Comparison of ENCODE assay signal across 8 cellular contexts in the genomic region with DNA sequence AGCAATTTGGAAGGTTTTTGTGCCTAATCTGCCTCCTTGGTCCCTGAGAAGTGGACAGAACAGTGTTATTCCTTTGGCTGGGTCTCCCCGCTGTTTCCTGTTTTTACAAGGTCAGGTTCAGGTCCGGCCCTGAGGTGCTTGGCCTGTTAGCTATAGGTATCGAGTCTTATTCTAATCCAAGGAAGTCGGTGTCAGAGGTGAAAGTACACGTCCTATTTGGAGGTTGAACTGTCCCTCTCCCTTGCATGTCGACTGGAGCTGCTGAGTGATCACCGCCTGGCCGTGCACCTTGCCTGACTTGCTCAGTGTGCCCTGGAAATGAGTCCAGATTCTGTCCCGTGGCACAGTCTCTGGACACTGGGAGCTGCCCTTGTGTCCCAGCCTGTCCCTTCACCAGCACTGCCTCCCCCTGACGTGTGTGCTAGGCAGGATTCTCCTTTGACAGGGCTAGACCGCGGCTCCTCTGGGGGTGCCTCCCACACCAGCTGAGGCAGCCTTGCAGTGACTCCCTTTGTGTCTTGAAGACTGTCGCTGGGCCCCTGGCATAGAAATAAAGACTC.
DNase-seq lines count a peak whose midpoint lies in the region; ATAC-seq and TF ChIP-seq lines count a peak whose summit lies in the region.

No MANE protein-coding gene starts in this region.

- H3K9me3 ChIP-seq in T-helper 17 cell (ENCODE audit: control insufficient read depth, low read length, poor library complexity, severe bottlenecking): no peaks in the 10 kb centered on the region
- H3K9me3 ChIP-seq in heart right ventricle: no peaks in the 10 kb centered on the region

- H3K4me3 Mint-ChIP-seq in T-helper 17 cell (peak overlapping the region; percentile 77), progenitor cell of endocrine pancreas (ENCODE audit: low read depth) (peak overlapping the region; percentile 27)

- H3K27ac Mint-ChIP-seq in T-helper 17 cell: peak overlapping the region; percentile 94
- peak overlapping the region; percentile 94 for H3K27ac Mint-ChIP-seq in progenitor cell of endocrine pancreas

- H3K27ac ChIP-seq in heart right ventricle: peak overlapping the region; percentile 46 to 93 (median 82)

- H3K36me3 ChIP-seq in heart right ventricle: peaks cover 0 to 46% (median 0%) of the 10 kb centered on the region in 9 donors

- peak; percentile 75 for DNase-seq in DMS53 (lab: John Stamatoyannopoulos, UW)
- DNase-seq in T-helper 17 cell: no peak
- DNase-seq in heart right ventricle: peak; percentile 56 to 71
- no peak for DNase-seq in progenitor cell of endocrine pancreas (ENCODE audit: low spot score, unreplicated experiment)
- DNase-seq in stimulated activated CD4-positive, alpha-beta T cell treated with anti-CD3 and anti-CD28 coated beads, Interleukin-2, amount 100 ng/mL, for 24 hours: no peak
- no peak for DNase-seq in hippocampal formation (lab: John Stamatoyannopoulos, UW)
- DNase-seq in HuH-7 (ENCODE audit: low spot score): no peak

- peak; percentile 35 for ATAC-seq in T-helper 17 cell
- ATAC-seq in heart right ventricle: peak; percentile 76 to 93 (median 82)
- ATAC-seq in GM21423 (IDR thresholded peaks at IDR 0.05; ENCODE audit: unreplicated experiment): no peak

- WGBS in heart right ventricle, 2 donors: 19 to 22% methylated on average over 13 of the region's 13 CpGs

- peaks cover 22 to 100% (median 93%) of the 10 kb centered on the region in 9 donors for H3K4me1 ChIP-seq in heart right ventricle

- H3K4me3 ChIP-seq in heart right ventricle: peak overlapping the region in 4 of 10 donors; percentile 8 to 25 (median 24)

- H3K27me3 ChIP-seq in heart right ventricle: no peaks in the 10 kb centered on the region

- H3K9me3 Mint-ChIP-seq in progenitor cell of endocrine pancreas (ENCODE audit: low read depth): no peaks in the 10 kb centered on the region

- H3K27me3 Mint-ChIP-seq in T-helper 17 cell: no peaks in the 10 kb centered on the region
- no peaks in the 10 kb centered on the region for H3K27me3 Mint-ChIP-seq in progenitor cell of endocrine pancreas

- H3K36me3 Mint-ChIP-seq in T-helper 17 cell (ENCODE audit: low read depth) (peaks cover 4% of the 10 kb centered on the region), progenitor cell of endocrine pancreas (ENCODE audit: insufficient read depth) (peaks cover 5% of the 10 kb centered on the region)

- intact Hi-C loops in heart right ventricle (cut with DNase I): loop anchor here in 6 of 10 donors (2.0 to 5.0 kb wide), 5 partner anchors 36 to 131 kb away; no protein-coding TSS in a partner anchor

- H3K4me1 Mint-ChIP-seq in T-helper 17 cell: peaks cover 59% of the 10 kb centered on the region
- H3K4me1 Mint-ChIP-seq in progenitor cell of endocrine pancreas (ENCODE audit: low read depth): peaks cover 60% of the 10 kb centered on the region

- peak in 1 of 9 donors; percentile 17 for TF ChIP-seq CTCF in heart right ventricle (IDR thresholded peaks at IDR 0.05)
- TF ChIP-seq CTCF in progenitor cell of endocrine pancreas (IDR thresholded peaks at IDR 0.05; ENCODE audit: unreplicated experiment): no peak

Comparison
In these comparisons a context has a peak if more than half of its experiments do, and no peak if none do; other contexts are left out.
1. DNase-seq: peak in DMS53 (single experiment) and heart right ventricle (2 of 2); none in T-helper 17 cell (0 of 3), progenitor cell of endocrine pancreas (single experiment), stimulated activated CD4-positive, alpha-beta T cell treated with anti-CD3 and anti-CD28 coated beads, Interleukin-2, amount 100 ng/mL, for 24 hours (0 of 2), hippocampal formation (0 of 2) and HuH-7 (single experiment).